ENCODE assay signal across 9 cellular contexts in the genomic region with DNA sequence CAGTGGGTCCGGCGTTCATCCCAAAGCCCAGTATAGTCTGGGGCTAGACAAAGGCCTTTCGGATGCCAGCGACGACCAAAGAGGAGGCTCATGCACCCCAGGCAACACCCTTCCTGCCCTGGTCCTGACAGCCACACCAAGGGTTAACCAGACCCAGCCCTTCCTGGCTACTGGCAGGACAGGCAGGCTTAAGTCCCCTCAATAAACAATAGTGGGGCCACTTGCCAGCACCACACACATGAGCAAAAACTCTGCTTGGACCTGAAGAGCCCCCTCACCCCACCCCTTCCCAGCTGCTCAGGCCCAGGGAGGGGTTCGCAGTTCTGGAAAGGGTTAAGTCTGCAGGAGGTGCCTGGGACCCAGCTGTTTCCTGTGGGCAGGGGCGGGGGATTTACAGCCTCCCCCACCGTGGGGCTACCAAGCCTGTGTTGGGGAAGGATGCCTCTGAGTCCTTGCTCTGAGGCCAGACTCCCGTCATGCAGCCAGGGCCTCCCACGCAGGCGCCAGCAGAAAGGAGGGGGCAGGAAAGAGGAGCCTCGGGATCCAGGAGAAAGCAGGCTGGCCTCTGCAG. TPM values are rescaled to one million over a fixed set of nuclear protein-coding genes. Genes with fewer than 3 reads are reported as not detected.
DNase-seq lines count a peak whose midpoint lies in the region; ATAC-seq, FAIRE-seq and TF ChIP-seq lines count a peak whose summit lies in the region.
"Had no signal": no experiment of that assay in that cellular context is flagged by ENCODE, and none has a peak within 500 bp of the region (broad histone marks: within the 10 kb centered on the region; RNA-seq: fewer than 3 reads in every experiment).

No MANE protein-coding gene starts in this region.

- TF ChIP-seq CTCF in fibroblast of mammary gland (conservative IDR thresholded peaks at IDR 0.05; ENCODE audit: control insufficient read depth, insufficient read depth, low read depth, low read length) = no peak
- TF ChIP-seq CTCF in ovary (IDR thresholded peaks at IDR 0.05) = no peak
- no peak for TF ChIP-seq CTCF in type B pancreatic cell (conservative IDR thresholded peaks at IDR 0.05)

- no peaks in the 10 kb centered on the region for H3K9me3 ChIP-seq in ovary

- no peak for TF ChIP-seq POLR2A in ovary (IDR thresholded peaks at IDR 0.05)

- TF ChIP-seq EP300 in ovary (IDR thresholded peaks at IDR 0.05) = no peak

- no peak overlapping the region for H3K4me3 ChIP-seq in fibroblast of mammary gland (ENCODE audit: control insufficient read depth, low read depth, low read length)
- no peak overlapping the region for H3K4me3 ChIP-seq in ovary

- FAIRE-seq in GM19239 (lab: Jason Lieb, UNC) = no peak

- no peak overlapping the region for H3K4me3 Mint-ChIP-seq in type B pancreatic cell
- H3K4me3 Mint-ChIP-seq: activated naive CD4-positive, alpha-beta T cell treated with anti-CD3 and anti-CD28 coated beads, Interleukin-2, amount 50 U/mL, for 24 hours had no signal

- no peaks in the 10 kb centered on the region for H3K27me3 Mint-ChIP-seq in type B pancreatic cell

- peak; percentile 39 for DNase-seq in D341Med (ENCODE audit: low spot score)
- DNase-seq in fibroblast of mammary gland (ENCODE audit: low read depth) = peak; percentile 71
- DNase-seq in ovary = peak; percentile 74 to 84 (median 76)
- no peak for DNase-seq in GM19239 (ENCODE audit: insufficient read length, low spot score)
- DNase-seq in type B pancreatic cell (ENCODE audit: extremely low spot score, unreplicated experiment) = no peak

- no peaks in the 10 kb centered on the region for H3K27me3 ChIP-seq in ovary

- H3K36me3 Mint-ChIP-seq in type B pancreatic cell = no peaks in the 10 kb centered on the region
- H3K36me3 Mint-ChIP-seq: activated naive CD4-positive, alpha-beta T cell treated with anti-CD3 and anti-CD28 coated beads, Interleukin-2, amount 50 U/mL, for 24 hours had no signal

- H3K36me3 ChIP-seq in ovary = no peaks in the 10 kb centered on the region

- intact Hi-C loops in ovary (cut with DNase I) = no loop called here

- no peaks in the 10 kb centered on the region for H3K9me3 Mint-ChIP-seq in type B pancreatic cell
- H3K9me3 Mint-ChIP-seq: activated naive CD4-positive, alpha-beta T cell treated with anti-CD3 and anti-CD28 coated beads, Interleukin-2, amount 50 U/mL, for 24 hours had no signal

- ATAC-seq in GM21737 (IDR thresholded peaks at IDR 0.05; ENCODE audit: unreplicated experiment) = no peak
- no peak for ATAC-seq in HG03342 (IDR thresholded peaks at IDR 0.05; ENCODE audit: unreplicated experiment)

- peaks cover 11% of the 10 kb centered on the region for H3K4me1 ChIP-seq in ovary (ENCODE audit: insufficient read depth)

- peak overlapping the region in 1 of 2 donors; percentile 21 for H3K27ac ChIP-seq in ovary

- H3K4me1 Mint-ChIP-seq in type B pancreatic cell (ENCODE audit: unreplicated experiment) = peaks cover 29% of the 10 kb centered on the region

- 16 to 25% (median 21%) methylated on average over 11 to 12 of the region's 12 CpGs for WGBS in ovary, 3 donors

- no peak overlapping the region for H3K27ac Mint-ChIP-seq in type B pancreatic cell
- H3K27ac Mint-ChIP-seq: activated naive CD4-positive, alpha-beta T cell treated with anti-CD3 and anti-CD28 coated beads, Interleukin-2, amount 50 U/mL, for 24 hours had no signal

TF ChIP-seq in PFSK-1, 5 proteins besides CTCF, POLR2A, EP300 and RAD21:
- peak; percentile 29 for TF ChIP-seq FOXP2 (optimal IDR thresholded peaks at IDR 0.05; ENCODE audit: borderline replicate concordance, extremely low read depth, extremely low read length, insufficient read depth)
- no peak for TF ChIP-seq TAF1 (IDR thresholded peaks at IDR 0.05; ENCODE audit: borderline replicate concordance, insufficient read depth, low read length)

RNA-seq across cellular contexts. Expression of a gene that starts 18.2 kb away (rescaled TPM):
- polyA plus RNA-seq in PFSK-1 (2012; ENCODE audit: insufficient read length, low read depth) = 0.55 TPM
- total RNA-seq in ovary = 10 to 100 TPM; 21.7 to 38.2 (median 29.0) TPM
- 10 to 100 TPM in 1 of 2 donors, 1 to 10 TPM in 1; 4.7 to 17.5 TPM for polyA plus RNA-seq in ovary
- 59.3 and 132 TPM in 2 replicates for total RNA-seq in type B pancreatic cell (ENCODE audit: low replicate concordance)

RNA-seq across cellular contexts. Expression of a gene that starts 29.3 kb away (rescaled TPM):
- not detected for polyA plus RNA-seq in PFSK-1 (2012; ENCODE audit: insufficient read length, low read depth)
- total RNA-seq in ovary (under 1 TPM in 4 of 7 donors, not detected in 3; 0.15 to 0.97 (median 0.24) TPM), type B pancreatic cell (ENCODE audit: low replicate concordance) (0.12 and 6.1 TPM in 2 replicates)
- under 1 TPM in 1 of 2 donors, not detected in 1; 0.02 TPM for polyA plus RNA-seq in ovary

RNA-seq across cellular contexts. Expression of a gene that starts 51.7 kb away (rescaled TPM):
- not detected for polyA plus RNA-seq in PFSK-1 (2012; ENCODE audit: insufficient read length, low read depth)
- total RNA-seq in ovary (1 to 10 TPM in 5 of 7 donors, not detected in 2; 1.7 to 9.8 (median 3.9) TPM), type B pancreatic cell (ENCODE audit: low replicate concordance) (41.2 and 79.5 TPM in 2 replicates)
- polyA plus RNA-seq in ovary = under 1 TPM; 0.13 to 0.98 TPM

RNA-seq across cellular contexts. Expression of a gene that starts 56.1 kb away (rescaled TPM):
- 139 TPM for polyA plus RNA-seq in PFSK-1 (2012; ENCODE audit: insufficient read length, low read depth)
- total RNA-seq in ovary (100 to 1,000 TPM; 205 to 767 (median 274) TPM), type B pancreatic cell (ENCODE audit: low replicate concordance) (7.3 and 139 TPM in 2 replicates)
- polyA plus RNA-seq in ovary = 100 to 1,000 TPM; 270 to 783 TPM

Comparison
In these comparisons a context has a peak if more than half of its experiments do, and no peak if none do; other contexts are left out.
1. DNase-seq: peak in D341Med (single experiment), fibroblast of mammary gland (single experiment) and ovary (5 of 5); none in GM19239 (single experiment) and type B pancreatic cell (single experiment).